Comparison of ENCODE assay signal across 21 cellular contexts in the genomic region with DNA sequence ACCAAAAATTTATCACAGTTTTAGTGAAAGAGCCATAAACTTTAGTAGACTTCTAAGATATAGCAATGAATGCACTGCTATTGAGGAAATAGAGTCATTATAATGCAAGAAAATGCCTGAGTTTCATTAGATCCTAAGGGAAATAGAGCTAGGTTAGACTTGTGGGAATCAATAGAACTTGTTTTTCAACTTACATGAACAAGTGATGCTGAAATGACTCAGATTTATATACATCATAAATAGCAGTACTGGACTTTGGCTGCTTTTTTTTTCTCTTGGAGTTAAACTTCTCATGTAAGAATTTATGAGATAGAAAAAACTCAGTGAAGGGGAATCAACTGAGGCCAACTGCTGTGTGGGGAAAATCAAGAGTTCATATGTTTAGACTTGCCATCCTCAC.
"Had no signal": no experiment of that assay in that cellular context is flagged by ENCODE, and none has a peak within 500 bp of the region (broad histone marks: within the 10 kb centered on the region; RNA-seq: fewer than 3 reads in every experiment).

No MANE protein-coding gene starts in this region.

- H3K4me2 ChIP-seq: neural progenitor cell had no signal

- H3K27ac Mint-ChIP-seq: immature natural killer cell; memory B cell; mesothelial cell of epicardium; natural killer cell treated with Interleukin-12 subunit alpha and Interleukin-12 subunit beta and Interleukin-15 and Interleukin-18, amount 100 ng/mL, for 72 hours; neural progenitor cell; type B pancreatic cell had no signal

- H3K4me1 ChIP-seq: esophagus muscularis mucosa, gastrocnemius medialis, left ventricle myocardium inferior, lower lobe of right lung, neural progenitor cell, right atrium auricular region, sigmoid colon, vagina had no signal

- H3K4me3 Mint-ChIP-seq: immature natural killer cell; memory B cell; mesothelial cell of epicardium; natural killer cell treated with Interleukin-12 subunit alpha and Interleukin-12 subunit beta and Interleukin-15 and Interleukin-18, amount 100 ng/mL, for 72 hours; neural progenitor cell; type B pancreatic cell had no signal

- H2AFZ ChIP-seq: neural progenitor cell had no signal

- H3K27me3 Mint-ChIP-seq: memory B cell; natural killer cell treated with Interleukin-12 subunit alpha and Interleukin-12 subunit beta and Interleukin-15 and Interleukin-18, amount 100 ng/mL, for 72 hours; type B pancreatic cell had no signal

- H3K4me1 Mint-ChIP-seq: memory B cell, neural progenitor cell had no signal

- H3K27me3 ChIP-seq: esophagus muscularis mucosa, gastrocnemius medialis, neural progenitor cell, ovary, right atrium auricular region, sigmoid colon, vagina had no signal

- H3K4me3 ChIP-seq: coronary artery, esophagus muscularis mucosa, gastrocnemius medialis, left ventricle myocardium inferior, lower lobe of right lung, neural progenitor cell, ovary, right atrium auricular region, sigmoid colon, skin epidermis, vagina had no signal

- H3K9me3 Mint-ChIP-seq: neural progenitor cell, type B pancreatic cell had no signal

- H3K27ac ChIP-seq: coronary artery, esophagus muscularis mucosa, gastrocnemius medialis, left ventricle myocardium inferior, lower lobe of right lung, neural progenitor cell, ovary, right atrium auricular region, sigmoid colon, skin epidermis, vagina had no signal

- FAIRE-seq: keratinocyte had no signal

- DNase-seq: effector CD4-positive, alpha-beta T cell; gastrocnemius medialis; immature natural killer cell; left ventricle myocardium inferior; lower lobe of right lung; nucleus accumbens; ovary; sigmoid colon; stimulated activated CD4-positive, alpha-beta T cell treated with anti-CD3 and anti-CD28 coated beads, Interleukin-2, amount 100 ng/mL, for 48 hours; stimulated activated naive CD4-positive, alpha-beta T cell treated with Interleukin-2 at 50 U/mL for 16 hours had no signal

- H3K36me3 Mint-ChIP-seq: immature natural killer cell; memory B cell; mesothelial cell of epicardium; natural killer cell treated with Interleukin-12 subunit alpha and Interleukin-12 subunit beta and Interleukin-15 and Interleukin-18, amount 100 ng/mL, for 72 hours; neural progenitor cell; type B pancreatic cell had no signal

- H3K36me3 ChIP-seq: esophagus muscularis mucosa, gastrocnemius medialis, left ventricle myocardium inferior, lower lobe of right lung, neural progenitor cell, ovary, right atrium auricular region, sigmoid colon, vagina had no signal

- H3K9me3 ChIP-seq: esophagus muscularis mucosa, gastrocnemius medialis, left ventricle myocardium inferior, lower lobe of right lung, ovary, right atrium auricular region, sigmoid colon, vagina had no signal
